18 cellular contexts compared by ENCODE assay signal in genomic region chr4:113579360-113579759, GRCh38.
DNase-seq lines count a peak whose midpoint lies in the region; ATAC-seq and TF ChIP-seq lines count a peak whose summit lies in the region.
"Had no signal": no experiment of that assay in that cellular context is flagged by ENCODE, and none has a peak within 500 bp of the region (broad histone marks: within the 10 kb centered on the region; RNA-seq: fewer than 3 reads in every experiment).

No MANE protein-coding gene starts in this region.

- DNase-seq in heart left ventricle = no peak
- no peak for DNase-seq in Right ventricle myocardium superior
- DNase-seq in CD4-positive, alpha-beta T cell = no peak
- DNase-seq in activated naive CD8-positive, alpha-beta T cell treated with anti-CD3 and anti-CD28 coated beads, Interleukin-2, amount 10 ng/mL, durations not matched to agents 7 days and 5 days = no peak
- DNase-seq in stimulated activated effector memory CD8-positive, alpha-beta T cell treated with anti-CD3 and anti-CD28 coated beads, Interleukin-12 subunit alpha, Interleukin-12 subunit beta, amount 100 ng/mL, for 72 hours (ENCODE audit: low spot score in 2 of 2) = no peak
- no peak for DNase-seq in germinal center (ENCODE audit: low spot score)
- no peak for DNase-seq in cerebellar cortex (ENCODE audit: low spot score)
- DNase-seq: GM23248, KG1, NCI-H1436, NCI-H2029 treated with DMSO at 0.1 percent for 48 hours, NCI-H510A, NCI-H774, PC-3 had no signal

- intact Hi-C loops in heart left ventricle (cut with DNase I) (no loop called here), Right ventricle myocardium superior (cut with DNase I) (no loop called here)
- intact Hi-C loops in CD4-positive, alpha-beta T cell (cut with DNase I, micrococcal nuclease) = no loop called here

- H3K27me3 ChIP-seq in heart left ventricle = no peaks in the 10 kb centered on the region
- H3K27me3 ChIP-seq in CD4-positive, alpha-beta T cell (ENCODE audit: control insufficient read depth, insufficient read depth, low read length) = no peaks in the 10 kb centered on the region
- H3K27me3 ChIP-seq: SJSA1 had no signal

- TF ChIP-seq POLR2A in heart left ventricle (IDR thresholded peaks at IDR 0.05) = no peak

- H3K9me3 Mint-ChIP-seq in CD4-positive, alpha-beta T cell = no peaks in the 10 kb centered on the region
- H3K9me3 Mint-ChIP-seq in activated naive CD8-positive, alpha-beta T cell treated with anti-CD3 and anti-CD28 coated beads, Interleukin-2, amount 10 ng/mL, durations not matched to agents 7 days and 5 days = peaks cover 1% of the 10 kb centered on the region
- no peaks in the 10 kb centered on the region for H3K9me3 Mint-ChIP-seq in stimulated activated effector memory CD8-positive, alpha-beta T cell treated with anti-CD3 and anti-CD28 coated beads, Interleukin-12 subunit alpha, Interleukin-12 subunit beta, amount 100 ng/mL, for 72 hours

- TF ChIP-seq CTCF in heart left ventricle (IDR thresholded peaks at IDR 0.05) = no peak
- TF ChIP-seq CTCF in CD4-positive, alpha-beta T cell (IDR thresholded peaks at IDR 0.05) = no peak

- no peak overlapping the region for H3K4me3 Mint-ChIP-seq in CD4-positive, alpha-beta T cell
- H3K4me3 Mint-ChIP-seq in activated naive CD8-positive, alpha-beta T cell treated with anti-CD3 and anti-CD28 coated beads, Interleukin-2, amount 10 ng/mL, durations not matched to agents 7 days and 5 days = no peak overlapping the region
- no peak overlapping the region for H3K4me3 Mint-ChIP-seq in stimulated activated effector memory CD8-positive, alpha-beta T cell treated with anti-CD3 and anti-CD28 coated beads, Interleukin-12 subunit alpha, Interleukin-12 subunit beta, amount 100 ng/mL, for 72 hours

- ATAC-seq in heart left ventricle (no peak), Right ventricle myocardium superior (ENCODE audit: poor library complexity) (no peak), HG03457 (IDR thresholded peaks at IDR 0.05; ENCODE audit: unreplicated experiment) (no peak)
- ATAC-seq in CD4-positive, alpha-beta T cell (ENCODE audit: poor library complexity) = no peak
- no peak for ATAC-seq in activated naive CD8-positive, alpha-beta T cell treated with anti-CD3 and anti-CD28 coated beads, Interleukin-2, amount 10 ng/mL, durations not matched to agents 7 days and 5 days (ENCODE audit: low read depth)
- no peak for ATAC-seq in stimulated activated effector memory CD8-positive, alpha-beta T cell treated with anti-CD3 and anti-CD28 coated beads, Interleukin-12 subunit alpha, Interleukin-12 subunit beta, amount 100 ng/mL, for 72 hours
- ATAC-seq: A549, PC-3 had no signal

- POLR2A ChIA-PET in CD4-positive, alpha-beta T cell (lab: Charles Lee) = no interaction called here
- POLR2A ChIA-PET in activated naive CD8-positive, alpha-beta T cell treated with anti-CD3 and anti-CD28 coated beads, Interleukin-2, amount 10 ng/mL, durations not matched to agents 7 days and 5 days (lab: Charles Lee) = no interaction called here

- H3K9me3 ChIP-seq in heart left ventricle = no peaks in the 10 kb centered on the region
- no peaks in the 10 kb centered on the region for H3K9me3 ChIP-seq in CD4-positive, alpha-beta T cell (ENCODE audit: control insufficient read depth, low read length)
- H3K9me3 ChIP-seq: A549, SJSA1 had no signal

- H3K4me3 ChIP-seq in heart left ventricle = no peak overlapping the region
- H3K4me3 ChIP-seq: A549, GM23248, SJSA1 had no signal

- peaks cover 80% of the 10 kb centered on the region for H3K4me1 Mint-ChIP-seq in CD4-positive, alpha-beta T cell (ENCODE audit: low read depth)
- H3K4me1 Mint-ChIP-seq in activated naive CD8-positive, alpha-beta T cell treated with anti-CD3 and anti-CD28 coated beads, Interleukin-2, amount 10 ng/mL, durations not matched to agents 7 days and 5 days = peaks cover 29% of the 10 kb centered on the region
- H3K4me1 Mint-ChIP-seq in stimulated activated effector memory CD8-positive, alpha-beta T cell treated with anti-CD3 and anti-CD28 coated beads, Interleukin-12 subunit alpha, Interleukin-12 subunit beta, amount 100 ng/mL, for 72 hours = peaks cover 37% of the 10 kb centered on the region

- WGBS in heart left ventricle, 4 donors = 83 to 96% (median 87%) methylated on average over 1 of the region's 1 CpG

- peak overlapping the region; percentile 16 for H3K27ac Mint-ChIP-seq in CD4-positive, alpha-beta T cell
- H3K27ac Mint-ChIP-seq in activated naive CD8-positive, alpha-beta T cell treated with anti-CD3 and anti-CD28 coated beads, Interleukin-2, amount 10 ng/mL, durations not matched to agents 7 days and 5 days = peak overlapping the region; percentile 44
- H3K27ac Mint-ChIP-seq in stimulated activated effector memory CD8-positive, alpha-beta T cell treated with anti-CD3 and anti-CD28 coated beads, Interleukin-12 subunit alpha, Interleukin-12 subunit beta, amount 100 ng/mL, for 72 hours = peak overlapping the region; percentile 21

- no peaks in the 10 kb centered on the region for H3K36me3 ChIP-seq in heart left ventricle
- H3K36me3 ChIP-seq: SJSA1 had no signal

- H3K4me1 ChIP-seq in heart left ventricle = peaks cover under 1 to 62% (median 33%) of the 10 kb centered on the region in 12 donors

- peak overlapping the region in 7 of 12 donors; percentile 5 to 83 (median 47) for H3K27ac ChIP-seq in heart left ventricle
- H3K27ac ChIP-seq in CD4-positive, alpha-beta T cell (ENCODE audit: low read depth, low read length) = no peak overlapping the region
- H3K27ac ChIP-seq: A549, GM23248, RWPE1, SJSA1 had no signal

- H3K27me3 Mint-ChIP-seq in CD4-positive, alpha-beta T cell = no peaks in the 10 kb centered on the region
- peaks cover 2% of the 10 kb centered on the region for H3K27me3 Mint-ChIP-seq in activated naive CD8-positive, alpha-beta T cell treated with anti-CD3 and anti-CD28 coated beads, Interleukin-2, amount 10 ng/mL, durations not matched to agents 7 days and 5 days

- CTCF ChIA-PET in CD4-positive, alpha-beta T cell (lab: Charles Lee) = interaction anchor here (1.0 to 2.2 kb wide), 2 partner anchors 12 to 36 kb away, joined by 3 to 4 read pairs; no protein-coding TSS in a partner anchor

- no peaks in the 10 kb centered on the region for H3K36me3 Mint-ChIP-seq in CD4-positive, alpha-beta T cell (ENCODE audit: low read depth)
- H3K36me3 Mint-ChIP-seq in activated naive CD8-positive, alpha-beta T cell treated with anti-CD3 and anti-CD28 coated beads, Interleukin-2, amount 10 ng/mL, durations not matched to agents 7 days and 5 days = peaks cover 13% of the 10 kb centered on the region
- peaks cover 24% of the 10 kb centered on the region for H3K36me3 Mint-ChIP-seq in stimulated activated effector memory CD8-positive, alpha-beta T cell treated with anti-CD3 and anti-CD28 coated beads, Interleukin-12 subunit alpha, Interleukin-12 subunit beta, amount 100 ng/mL, for 72 hours
